In the genomic region with DNA sequence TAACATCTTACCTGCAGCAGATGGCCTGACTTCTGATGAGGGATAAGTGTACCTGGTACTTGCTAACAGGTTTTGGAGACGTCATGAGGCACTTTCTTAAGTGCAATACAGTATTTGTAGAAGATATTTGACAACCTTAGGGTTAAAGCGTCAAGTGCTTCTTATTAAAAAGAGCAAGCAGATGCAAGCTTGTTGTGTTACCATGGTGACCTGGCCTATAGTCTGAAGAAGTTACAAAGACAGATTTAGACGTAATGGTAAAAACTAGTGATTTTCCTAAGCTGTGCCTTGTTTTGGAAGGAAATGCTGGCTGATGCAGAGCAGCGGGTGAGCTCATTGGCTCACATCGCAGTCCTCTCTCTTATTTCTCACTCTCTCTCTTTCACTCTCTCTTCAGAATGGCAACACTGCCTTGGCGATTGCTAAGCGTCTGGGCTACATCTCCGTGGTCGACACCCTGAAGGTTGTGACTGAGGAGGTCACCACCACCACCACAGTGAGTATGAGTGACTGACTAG, we compare ENCODE assay signal across 10 cellular contexts.
A peak's percentile ranks its signal among the peaks of the same experiment; 100 is the strongest.
DNase-seq lines count a peak whose midpoint lies in the region; ATAC-seq and TF ChIP-seq lines count a peak whose summit lies in the region.
"Had no signal": no experiment of that assay in that cellular context is flagged by ENCODE, and none has a peak within 500 bp of the region (broad histone marks: within the 10 kb centered on the region; RNA-seq: fewer than 3 reads in every experiment).

No MANE protein-coding gene starts in this region.

- H3K4me2 ChIP-seq in fibroblast of lung (ENCODE audit: extremely low read depth, insufficient read depth, low read length), result peak overlapping the region; percentile 97

- no peaks in the 10 kb centered on the region for H3K9me3 ChIP-seq in Peyer's patch
- H3K9me3 ChIP-seq in fibroblast of lung (ENCODE audit: control insufficient read depth, insufficient read depth, low read depth, low read length), result no peaks in the 10 kb centered on the region
- H3K9me3 ChIP-seq in mucosa of rectum (ENCODE audit: control insufficient read depth in 2 of 2, low read length in 2 of 2), result no peaks in the 10 kb centered on the region

- no peaks in the 10 kb centered on the region for H3K27me3 ChIP-seq in Peyer's patch
- H3K27me3 ChIP-seq in fibroblast of lung (ENCODE audit: control insufficient read depth, insufficient read depth, low read length), result no peaks in the 10 kb centered on the region
- no peaks in the 10 kb centered on the region for H3K27me3 ChIP-seq in mucosa of rectum (ENCODE audit: control insufficient read depth in 2 of 2, insufficient read depth in 2 of 2, low read length in 2 of 2)

- no peaks in the 10 kb centered on the region for H3K79me2 ChIP-seq in fibroblast of lung (ENCODE audit: control insufficient read depth, insufficient read depth, low read length)

- H3K27ac ChIP-seq in Peyer's patch (peak overlapping the region; percentile 38 to 77 (median 49)), fibroblast of lung (ENCODE audit: insufficient read depth, low read length) (peak overlapping the region; percentile 83), mucosa of rectum (ENCODE audit: low read depth in 2 of 2, low read length in 2 of 2) (peak overlapping the region; percentile 74), temporal lobe (ENCODE audit: low read depth, low read length) (peak overlapping the region; percentile 86)

- peak overlapping the region; percentile 95 for H2AFZ ChIP-seq in fibroblast of lung (ENCODE audit: low read length)

- no peaks in the 10 kb centered on the region for H4K20me1 ChIP-seq in fibroblast of lung (ENCODE audit: control insufficient read depth, extremely low read depth, insufficient read depth, low read length)

- no peak for TF ChIP-seq CTCF in Peyer's patch (IDR thresholded peaks at IDR 0.05)
- no peak for TF ChIP-seq CTCF in fibroblast of lung (conservative IDR thresholded peaks at IDR 0.05 in 1 of 2, IDR thresholded peaks at IDR 0.05 in 1 of 2; ENCODE audit: low read depth in 1 of 2, low read length in 2 of 2)

- H3K4me3 ChIP-seq in Peyer's patch (peak overlapping the region in 1 of 4 donors; percentile 2), fibroblast of lung (replicated peaks in 1 of 4; ENCODE audit: control extremely low read depth in 1 of 4, insufficient read depth in 1 of 4, low read depth in 3 of 4, low read length in 4 of 4) (peak overlapping the region; percentile 39 to 55 (median 43)), mucosa of rectum (ENCODE audit: low read length in 2 of 2) (peak overlapping the region; percentile 46 to 63)
- H3K4me3 ChIP-seq: lung had no signal

- ATAC-seq in HG03025 (IDR thresholded peaks at IDR 0.05; ENCODE audit: low FRiP score, unreplicated experiment) (no peak), GM19395 (IDR thresholded peaks at IDR 0.05; ENCODE audit: unreplicated experiment) (no peak), GM18520 (IDR thresholded peaks at IDR 0.05; ENCODE audit: unreplicated experiment) (no peak)

- H3K4me1 ChIP-seq in Peyer's patch (no peaks in the 10 kb centered on the region), fibroblast of lung (ENCODE audit: control insufficient read depth, extremely low read depth, insufficient read depth, low read length) (peaks cover 10% of the 10 kb centered on the region), mucosa of rectum (ENCODE audit: control insufficient read depth in 2 of 2, insufficient read depth in 2 of 2, low read length in 2 of 2) (no peaks in the 10 kb centered on the region)

- TF ChIP-seq POLR2A in Peyer's patch (IDR thresholded peaks at IDR 0.05), result no peak

- H3K9ac ChIP-seq in fibroblast of lung (ENCODE audit: insufficient read depth, low read length) (peak overlapping the region; percentile 60), mucosa of rectum (ENCODE audit: low read depth in 1 of 2, low read length in 2 of 2) (peak overlapping the region in 1 of 2 donors; percentile 38)

- H3K36me3 ChIP-seq in Peyer's patch (no peaks in the 10 kb centered on the region), fibroblast of lung (ENCODE audit: control insufficient read depth, insufficient read depth, low read length) (no peaks in the 10 kb centered on the region), mucosa of rectum (ENCODE audit: control insufficient read depth in 2 of 2, insufficient read depth in 2 of 2, low read length in 2 of 2) (no peaks in the 10 kb centered on the region)

- DNase-seq in Peyer's patch (peak in 1 of 3 donors; percentile 47), fibroblast of lung (ENCODE audit: low read depth in 2 of 2) (peak; percentile 68 to 86), NCI-H69 (lab: John Stamatoyannopoulos, UW) (no peak)
- DNase-seq: NCI-H748 treated with DMSO at 0.1 percent for 48 hours had no signal
